24 cellular contexts compared by ENCODE assay signal in genomic region chr10:123678376-123678775, GRCh38. TPM values are rescaled to one million over a fixed set of nuclear protein-coding genes. Genes with fewer than 3 reads are reported as not detected.
DNase-seq lines count a peak whose midpoint lies in the region; TF ChIP-seq lines count a peak whose summit lies in the region.
"Had no signal": no experiment of that assay in that cellular context is flagged by ENCODE, and none has a peak within 500 bp of the region (broad histone marks: within the 10 kb centered on the region; RNA-seq: fewer than 3 reads in every experiment).

No MANE protein-coding gene starts in this region.

- no peak overlapping the region for H3K9ac ChIP-seq in endodermal cell (ENCODE audit: extremely low read depth, low read length, poor library complexity, severe bottlenecking)
- no peak overlapping the region for H3K9ac ChIP-seq in neural progenitor cell
- H3K9ac ChIP-seq: GM23248 had no signal

- H4K20me1 ChIP-seq in neural progenitor cell (ENCODE audit: low read depth): no peaks in the 10 kb centered on the region

- H3F3A ChIP-seq in neural progenitor cell (ENCODE audit: low read depth): no peaks in the 10 kb centered on the region

- DNase-seq in GM12865 (ENCODE audit: low read depth) (no peak), HFFc6 (no peak), endodermal cell (peak; percentile 68), neural progenitor cell (ENCODE audit: low spot score) (no peak), brain microvascular endothelial cell (no peak), GM03348 (ENCODE audit: low spot score) (no peak), NCI-H187 treated with DMSO at 0.1 percent for 48 hours (lab: John Stamatoyannopoulos, UW) (no peak), midbrain (lab: John Stamatoyannopoulos, UW) (no peak)
- DNase-seq: C1 segment of cervical spinal cord; CD8-positive, alpha-beta memory T cell; DMS79; GM23248; IMR-90; NCI-H1048; NCI-H1436; NCI-H2029 treated with DMSO at 0.1 percent for 48 hours; NCI-H510A; NCI-H748 treated with DMSO at 0.1 percent for 48 hours; OCI-M1; SHP77 treated with DMSO at 0.1 percent for 48 hours; T-helper 1 cell had no signal

- no peak overlapping the region for H3K27ac ChIP-seq in endodermal cell (ENCODE audit: low read depth, low read length)
- H3K27ac ChIP-seq in neural progenitor cell: no peak overlapping the region
- no peak overlapping the region for H3K27ac ChIP-seq in brain microvascular endothelial cell
- H3K27ac ChIP-seq: GM23248 had no signal

- no peaks in the 10 kb centered on the region for H3K36me3 ChIP-seq in endodermal cell (ENCODE audit: control insufficient read depth, insufficient read depth, low read length)
- no peaks in the 10 kb centered on the region for H3K36me3 ChIP-seq in neural progenitor cell
- no peaks in the 10 kb centered on the region for H3K36me3 ChIP-seq in brain microvascular endothelial cell (replicated peaks)

- peaks cover 7% of the 10 kb centered on the region for H3K27me3 Mint-ChIP-seq in HFFc6 (ENCODE audit: insufficient read depth)
- H3K27me3 Mint-ChIP-seq in endodermal cell (ENCODE audit: insufficient read depth): no peaks in the 10 kb centered on the region
- H3K27me3 Mint-ChIP-seq in neural progenitor cell (ENCODE audit: insufficient read depth, low read depth): peaks cover 11% of the 10 kb centered on the region

- H3K4me3 ChIP-seq in GM12865 (ENCODE audit: low read depth, low read length): no peak overlapping the region
- H3K4me3 ChIP-seq in endodermal cell (ENCODE audit: low read length): no peak overlapping the region
- no peak overlapping the region for H3K4me3 ChIP-seq in neural progenitor cell
- H3K4me3 ChIP-seq in brain microvascular endothelial cell (ENCODE audit: low read depth, low read length): no peak overlapping the region
- H3K4me3 ChIP-seq: GM23248 had no signal

- H3K4me1 ChIP-seq in endodermal cell (ENCODE audit: control insufficient read depth, insufficient read depth, low read length) (no peaks in the 10 kb centered on the region), neural progenitor cell (no peaks in the 10 kb centered on the region)

- H3K9me3 ChIP-seq in endodermal cell (ENCODE audit: control insufficient read depth, low read length) (no peaks in the 10 kb centered on the region), neural progenitor cell (ENCODE audit: low read depth) (no peaks in the 10 kb centered on the region)

- TF ChIP-seq CTCF in GM12865 (IDR thresholded peaks at IDR 0.05; ENCODE audit: insufficient read depth, low read depth, low read length, missing control alignments) (peak; percentile 5), HFFc6 (IDR thresholded peaks at IDR 0.05) (peak; percentile 12; the same call in 1 of the 2 replicates), endodermal cell (conservative IDR thresholded peaks at IDR 0.05) (peak; percentile 62), neural progenitor cell (IDR thresholded peaks at IDR 0.05) (peak; percentile 32), brain microvascular endothelial cell (IDR thresholded peaks at IDR 0.05; ENCODE audit: low read depth, low read length, missing control alignments) (no peak)

- in situ Hi-C loops in brain microvascular endothelial cell (cut with HindIII; ENCODE audit: low pct_ligation_motif_present, low sequenced_read_pairs): no loop called here

- no peak overlapping the region for H3K4me2 ChIP-seq in neural progenitor cell

- H3K79me2 ChIP-seq in neural progenitor cell (ENCODE audit: low read depth): no peaks in the 10 kb centered on the region

- H3K9me3 Mint-ChIP-seq in HFFc6: peaks cover 6% of the 10 kb centered on the region; the same call in 1 of the 2 replicates
- H3K9me3 Mint-ChIP-seq in endodermal cell: no peaks in the 10 kb centered on the region
- H3K9me3 Mint-ChIP-seq in neural progenitor cell: no peaks in the 10 kb centered on the region

- H3K4me3 Mint-ChIP-seq in HFFc6 (no peak overlapping the region), endodermal cell (no peak overlapping the region), neural progenitor cell (no peak overlapping the region)
- H3K4me3 Mint-ChIP-seq: CD8-positive, alpha-beta memory T cell had no signal

- H3K4me1 Mint-ChIP-seq in HFFc6 (ENCODE audit: low read depth) (no peaks in the 10 kb centered on the region), endodermal cell (no peaks in the 10 kb centered on the region), neural progenitor cell (no peaks in the 10 kb centered on the region)
- H3K4me1 Mint-ChIP-seq: CD8-positive, alpha-beta memory T cell had no signal

- H3K27ac Mint-ChIP-seq in HFFc6: no peak overlapping the region
- no peak overlapping the region for H3K27ac Mint-ChIP-seq in endodermal cell
- H3K27ac Mint-ChIP-seq in neural progenitor cell: no peak overlapping the region

- no peaks in the 10 kb centered on the region for H3K36me3 Mint-ChIP-seq in HFFc6 (ENCODE audit: low read depth)
- H3K36me3 Mint-ChIP-seq in endodermal cell (ENCODE audit: low read depth): no peaks in the 10 kb centered on the region
- H3K36me3 Mint-ChIP-seq in neural progenitor cell: no peaks in the 10 kb centered on the region
- H3K36me3 Mint-ChIP-seq: CD8-positive, alpha-beta memory T cell had no signal

- no peak overlapping the region for H2AFZ ChIP-seq in neural progenitor cell (replicated peaks)
- H2AFZ ChIP-seq: GM23248 had no signal

- WGBS in endodermal cell (ENCODE audit: insufficient coverage in 1 of 2, insufficient read length in 1 of 2), 2 experiments: 82% methylated on average over 5 of the region's 5 CpGs; no CpG with 5 or more reads in 1 of the 2 experiments

- H3K27me3 ChIP-seq in endodermal cell (ENCODE audit: control insufficient read depth, insufficient read depth, low read length, poor library complexity, severe bottlenecking) (no peaks in the 10 kb centered on the region), neural progenitor cell (no peaks in the 10 kb centered on the region), brain microvascular endothelial cell (replicated peaks) (no peaks in the 10 kb centered on the region)

RNA-seq across cellular contexts. Expression of gene GPR26, which starts 12.2 kb away (rescaled TPM):
- not detected for total RNA-seq in HFFc6 (2021; fragmentation: NEBNext Ultra II Directional; extraction: Animal tissue kit (Norgen Biotek cat#: 25700))
- total RNA-seq in endodermal cell: not detected
- polyA plus RNA-seq in endodermal cell (2013, experiment 1 of 2): not detected
- not detected for polyA plus RNA-seq in endodermal cell (2013, experiment 2 of 2)
- not detected in 2 replicates for total RNA-seq in neural progenitor cell (ENCODE audit: low replicate concordance)
- total RNA-seq: A673; CD8-positive, alpha-beta memory T cell; G401; GM23248; IMR-90; MCF 10A had no signal
- polyA plus RNA-seq: CD8-positive, alpha-beta memory T cell; GM23248; IMR-90 had no signal
